Comparison of ENCODE assay signal across 16 cellular contexts in genomic region chr4:26999689-27000088, GRCh38.
"Had no signal": no experiment of that assay in that cellular context is flagged by ENCODE, and none has a peak within 500 bp of the region (broad histone marks: within the 10 kb centered on the region; RNA-seq: fewer than 3 reads in every experiment).

No MANE protein-coding gene starts in this region.

- H3K9me3 ChIP-seq: adrenal gland, lower lobe of right lung had no signal

- DNase-seq: activated B cell treated with CpG ODN at 0.5 μM for 24 hours; activated CD4-positive, alpha-beta T cell treated with anti-CD3 and anti-CD28 coated beads for 4 hours; activated CD8-positive, alpha-beta T cell treated with anti-CD3 and anti-CD28 coated beads for 36 hours; activated naive CD4-positive, alpha-beta T cell treated with anti-CD3 and anti-CD28 coated beads, Interleukin-2, amount 50 U/mL, for 16 hours; activated T-cell treated with anti-CD3 and anti-CD28 coated beads, Interleukin-2, amount 50 U/mL, for 1 hour; adrenal gland; effector memory CD8-positive, alpha-beta T cell; foreskin melanocyte; hypothalamus; islet precursor cell; lower lobe of right lung; stimulated activated CD8-positive, alpha-beta memory T cell treated with anti-CD3 and anti-CD28 coated beads, Interleukin-4, amount 100 ng/mL, for 48 hours; stimulated activated naive CD4-positive, alpha-beta T cell had no signal

- H3K27me3 ChIP-seq: adrenal gland had no signal

- H3K27ac Mint-ChIP-seq: activated CD8-positive, alpha-beta T cell treated with anti-CD3 and anti-CD28 coated beads for 36 hours; activated T-helper 17 cell treated with anti-CD3 and anti-CD28 coated beads, Interleukin-2, amount 50 U/mL, for 72 hours; natural killer cell treated with Interleukin-12 subunit alpha and Interleukin-12 subunit beta and Interleukin-15 and Interleukin-18, amount 100 ng/mL, for 72 hours had no signal

- H3K4me3 Mint-ChIP-seq: activated B cell treated with CpG ODN at 0.5 μM for 24 hours; activated CD8-positive, alpha-beta T cell treated with anti-CD3 and anti-CD28 coated beads for 36 hours; activated T-helper 17 cell treated with anti-CD3 and anti-CD28 coated beads, Interleukin-2, amount 50 U/mL, for 72 hours; effector memory CD8-positive, alpha-beta T cell; natural killer cell treated with Interleukin-12 subunit alpha and Interleukin-12 subunit beta and Interleukin-15 and Interleukin-18, amount 100 ng/mL, for 72 hours had no signal

- H3K36me3 ChIP-seq: adrenal gland, lower lobe of right lung had no signal

- H3K4me1 ChIP-seq: adrenal gland had no signal

- H3K4me3 ChIP-seq: adrenal gland, lower lobe of right lung had no signal

- H3K27me3 Mint-ChIP-seq: activated B cell treated with CpG ODN at 0.5 μM for 24 hours; activated CD8-positive, alpha-beta T cell treated with anti-CD3 and anti-CD28 coated beads for 36 hours; activated T-helper 17 cell treated with anti-CD3 and anti-CD28 coated beads, Interleukin-2, amount 50 U/mL, for 72 hours; effector memory CD8-positive, alpha-beta T cell; natural killer cell treated with Interleukin-12 subunit alpha and Interleukin-12 subunit beta and Interleukin-15 and Interleukin-18, amount 100 ng/mL, for 72 hours had no signal

- H3K27ac ChIP-seq: adrenal gland, epithelial cell of prostate, lower lobe of right lung had no signal

- ATAC-seq: activated CD8-positive, alpha-beta T cell treated with anti-CD3 and anti-CD28 coated beads for 36 hours; activated T-helper 17 cell treated with anti-CD3 and anti-CD28 coated beads, Interleukin-2, amount 50 U/mL, for 72 hours; effector memory CD8-positive, alpha-beta T cell; lower lobe of right lung; natural killer cell treated with Interleukin-12 subunit alpha and Interleukin-12 subunit beta and Interleukin-15 and Interleukin-18, amount 100 ng/mL, for 72 hours had no signal

- H3K9me3 Mint-ChIP-seq: activated B cell treated with CpG ODN at 0.5 μM for 24 hours; activated CD8-positive, alpha-beta T cell treated with anti-CD3 and anti-CD28 coated beads for 36 hours; activated T-helper 17 cell treated with anti-CD3 and anti-CD28 coated beads, Interleukin-2, amount 50 U/mL, for 72 hours; effector memory CD8-positive, alpha-beta T cell; natural killer cell treated with Interleukin-12 subunit alpha and Interleukin-12 subunit beta and Interleukin-15 and Interleukin-18, amount 100 ng/mL, for 72 hours had no signal
